Comparison of ENCODE assay signal across 13 cellular contexts in the genomic region with DNA sequence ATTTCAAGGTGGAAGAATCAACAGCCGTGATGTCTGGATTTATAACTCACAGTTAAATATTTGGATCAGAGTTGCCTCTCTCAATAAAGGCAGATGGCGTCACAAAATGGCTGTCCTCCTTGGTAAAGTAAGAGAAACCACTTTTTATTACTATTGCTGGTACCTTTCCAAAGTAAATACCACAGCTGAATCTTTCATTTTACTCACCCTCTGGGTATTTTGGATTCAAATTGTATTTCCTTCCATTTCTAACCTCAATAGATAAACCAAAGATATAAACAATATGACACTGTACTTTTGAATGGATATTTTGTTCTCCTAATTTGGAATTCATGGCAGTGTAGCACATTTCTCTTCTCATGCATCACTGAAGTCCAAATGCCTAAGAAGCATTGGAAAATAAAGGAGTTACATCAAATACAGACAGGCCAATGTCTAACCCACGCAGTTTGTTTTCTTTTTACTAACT. TPM values are rescaled to one million over a fixed set of nuclear protein-coding genes. Genes with fewer than 3 reads are reported as not detected.
DNase-seq lines count a peak whose midpoint lies in the region; ATAC-seq and TF ChIP-seq lines count a peak whose summit lies in the region.
"Had no signal": no experiment of that assay in that cellular context is flagged by ENCODE, and none has a peak within 500 bp of the region (broad histone marks: within the 10 kb centered on the region; RNA-seq: fewer than 3 reads in every experiment).

No MANE protein-coding gene starts in this region.

- TF ChIP-seq CTCF in ascending aorta (IDR thresholded peaks at IDR 0.05), result no peak

- ATAC-seq in HG02642 (IDR thresholded peaks at IDR 0.05; ENCODE audit: poor library complexity, unreplicated experiment), result no peak
- ATAC-seq: HCT116 had no signal

- H3K36me3 ChIP-seq in rectal smooth muscle tissue (ENCODE audit: control insufficient read depth, insufficient read depth, low read length) (peaks cover 11% of the 10 kb centered on the region), ascending aorta (peaks cover 26 to 55% of the 10 kb centered on the region in 2 donors)

- H3K4me3 ChIP-seq in rectal smooth muscle tissue (ENCODE audit: low read length) (no peak overlapping the region), ascending aorta (no peak overlapping the region)

- DNase-seq in H4 (ENCODE audit: low spot score) (peak; percentile 97), SK-MEL-5 (ENCODE audit: low read depth, low spot score) (peak; percentile 95), fibroblast of peridontal ligament (ENCODE audit: extremely low read depth) (peak; percentile 98), NCI-H1436 (lab: John Stamatoyannopoulos, UW) (no peak), ascending aorta (ENCODE audit: low spot score in 2 of 2) (no peak)
- DNase-seq in stimulated activated CD4-positive, alpha-beta T cell treated with anti-CD3 and anti-CD28 coated beads, Interleukin-2, amount 100 ng/mL, for 48 hours, result no peak
- DNase-seq: effector CD4-positive, alpha-beta T cell; NCI-H2029 treated with DMSO at 0.1 percent for 48 hours; OCI-M1; WERI-Rb-1 had no signal

- intact Hi-C loops in ascending aorta (cut with DNase I), result no loop called here

- no peak overlapping the region for H3K9ac ChIP-seq in rectal smooth muscle tissue (ENCODE audit: low read length)

- in situ Hi-C loops in SK-MEL-5 (cut with HindIII; ENCODE audit: low pct_unique_long_range_greater_than_20kb, low sequenced_read_pairs), result no loop called here

- peaks cover 5% of the 10 kb centered on the region for H3K4me1 ChIP-seq in rectal smooth muscle tissue (ENCODE audit: control insufficient read depth, insufficient read depth, low read length)
- H3K4me1 ChIP-seq in ascending aorta, result no peaks in the 10 kb centered on the region

- H3K27me3 ChIP-seq in rectal smooth muscle tissue (ENCODE audit: control insufficient read depth, insufficient read depth, low read length), result no peaks in the 10 kb centered on the region
- no peaks in the 10 kb centered on the region for H3K27me3 ChIP-seq in ascending aorta

- H3K9me3 ChIP-seq in ascending aorta, result no peaks in the 10 kb centered on the region

- H3K27ac ChIP-seq in rectal smooth muscle tissue (ENCODE audit: low read depth, low read length) (peak overlapping the region; percentile 48), ascending aorta (no peak overlapping the region)
- H3K27ac ChIP-seq: WERI-Rb-1 had no signal

RNA-seq across cellular contexts. Expression of a gene that starts 29.5 kb away (rescaled TPM):
- 38.9 and 40.7 TPM in 2 replicates for total RNA-seq in H4 (2014; rRNA removed; shearing (Covaris generic))
- 79.1 and 85.8 TPM in 2 replicates for total RNA-seq in SK-MEL-5 (2014; rRNA removed; shearing (Covaris generic))
- 29.5 and 44.5 TPM in 2 replicates for polyA plus RNA-seq in SK-MEL-5 (2015; cell fraction: cytosol; rRNA removed)
- polyA plus RNA-seq in SK-MEL-5 (2015; cell fraction: nucleus; rRNA removed), result 25.8 and 35.9 TPM in 2 replicates
- 26.6 TPM for total RNA-seq in ascending aorta

RNA-seq across cellular contexts. Expression of a gene that starts 32.6 kb away (rescaled TPM):
- 19.2 and 22.7 TPM in 2 replicates for total RNA-seq in H4 (2014; rRNA removed; shearing (Covaris generic))
- 28.8 and 30.7 TPM in 2 replicates for total RNA-seq in SK-MEL-5 (2014; rRNA removed; shearing (Covaris generic))
- polyA plus RNA-seq in SK-MEL-5 (2015; cell fraction: cytosol; rRNA removed), result 24.1 and 32.9 TPM in 2 replicates
- 32.9 and 45.6 TPM in 2 replicates for polyA plus RNA-seq in SK-MEL-5 (2015; cell fraction: nucleus; rRNA removed)
- 29.2 TPM for total RNA-seq in ascending aorta

Comparison
In these comparisons a context has a peak if more than half of its experiments do, and no peak if none do; other contexts are left out.
1. DNase-seq: peak in H4 (single experiment), SK-MEL-5 (single experiment) and fibroblast of peridontal ligament (single experiment); none in stimulated activated CD4-positive, alpha-beta T cell treated with anti-CD3 and anti-CD28 coated beads, Interleukin-2, amount 100 ng/mL, for 48 hours (0 of 2), NCI-H1436 (single experiment) and ascending aorta (0 of 2).